Comparison of ENCODE assay signal across 10 cellular contexts in genomic region chr3:114451051-114451451, GRCh38.
A peak's percentile ranks its signal among the peaks of the same experiment; 100 is the strongest.
DNase-seq lines count a peak whose midpoint lies in the region; ATAC-seq and TF ChIP-seq lines count a peak whose summit lies in the region.
"Had no signal": no experiment of that assay in that cellular context is flagged by ENCODE, and none has a peak within 500 bp of the region (broad histone marks: within the 10 kb centered on the region; RNA-seq: fewer than 3 reads in every experiment).

No MANE protein-coding gene starts in this region.

- peak; percentile 76 for DNase-seq in NCI-H1092 treated with DMSO at 0.1 percent for 48 hours (lab: John Stamatoyannopoulos, UW)
- DNase-seq in NCI-H1092 (lab: John Stamatoyannopoulos, UW) = no peak
- DNase-seq in Peyer's patch = peak in 1 of 3 donors; percentile 30
- DNase-seq in right cardiac atrium = no peak
- no peak for DNase-seq in thoracic aorta (ENCODE audit: low spot score)
- no peak for DNase-seq in effector CD4-positive, alpha-beta T cell
- no peak for DNase-seq in LoVo (ENCODE audit: low spot score)
- DNase-seq in NCI-H510A treated with DMSO at 0.1 percent for 48 hours (lab: John Stamatoyannopoulos, UW) = no peak
- DNase-seq: activated CD8-positive, alpha-beta T cell treated with anti-CD3 and anti-CD28 coated beads for 36 hours; NCI-H226 had no signal

- H3K27me3 ChIP-seq in Peyer's patch (no peaks in the 10 kb centered on the region), right cardiac atrium (ENCODE audit: control insufficient read depth, insufficient read depth) (no peaks in the 10 kb centered on the region), thoracic aorta (replicated peaks; ENCODE audit: insufficient read depth) (no peaks in the 10 kb centered on the region)

- H3K9me3 ChIP-seq in Peyer's patch (no peaks in the 10 kb centered on the region), right cardiac atrium (ENCODE audit: control insufficient read depth, low read length) (no peaks in the 10 kb centered on the region), thoracic aorta (no peaks in the 10 kb centered on the region)

- 2% methylated on average over 2 of the region's 2 CpGs for WGBS in right cardiac atrium

- TF ChIP-seq POLR2A in Peyer's patch (IDR thresholded peaks at IDR 0.05) = no peak

- no peak for TF ChIP-seq CTCF in Peyer's patch (IDR thresholded peaks at IDR 0.05)
- TF ChIP-seq CTCF in thoracic aorta (IDR thresholded peaks at IDR 0.05) = no peak

- peak overlapping the region in 3 of 4 donors; percentile 38 to 71 (median 67) for H3K27ac ChIP-seq in Peyer's patch
- peak overlapping the region; percentile 81 for H3K27ac ChIP-seq in right cardiac atrium (ENCODE audit: low read length)
- peak overlapping the region in 1 of 2 donors; percentile 52 for H3K27ac ChIP-seq in thoracic aorta

- H3K36me3 ChIP-seq in Peyer's patch (no peaks in the 10 kb centered on the region), thoracic aorta (no peaks in the 10 kb centered on the region)

- intact Hi-C loops in right cardiac atrium (cut with DNase I) = no loop called here

- ATAC-seq in right cardiac atrium = peak; percentile 36 to 38
- no peak for ATAC-seq in thoracic aorta (ENCODE audit: insufficient number of reproducible peaks, low FRiP score, low read depth)
- ATAC-seq: activated CD8-positive, alpha-beta T cell treated with anti-CD3 and anti-CD28 coated beads for 36 hours had no signal

- peak overlapping the region in 1 of 4 donors; percentile 12 for H3K4me3 ChIP-seq in Peyer's patch
- peak overlapping the region; percentile 58 for H3K4me3 ChIP-seq in right cardiac atrium (ENCODE audit: low read length)
- peak overlapping the region; percentile 57 for H3K4me3 ChIP-seq in thoracic aorta

- peaks cover 0 to 19% (median 4%) of the 10 kb centered on the region in 4 donors for H3K4me1 ChIP-seq in Peyer's patch
- H3K4me1 ChIP-seq in right cardiac atrium (ENCODE audit: control insufficient read depth, insufficient read depth, low read length) = no peaks in the 10 kb centered on the region
- peaks cover 9 to 50% of the 10 kb centered on the region in 2 donors for H3K4me1 ChIP-seq in thoracic aorta (ENCODE audit: control insufficient read depth in 1 of 2, low read depth in 2 of 2)
